ENCODE assay signal across 10 cellular contexts in genomic region chr12:57852195-57852594, GRCh38. TPM values are rescaled to one million over a fixed set of nuclear protein-coding genes. Genes with fewer than 3 reads are reported as not detected.
A peak's percentile ranks its signal among the peaks of the same experiment; 100 is the strongest.
DNase-seq lines count a peak whose midpoint lies in the region; ATAC-seq and TF ChIP-seq lines count a peak whose summit lies in the region.
"Had no signal": no experiment of that assay in that cellular context is flagged by ENCODE, and none has a peak within 500 bp of the region (broad histone marks: within the 10 kb centered on the region; RNA-seq: fewer than 3 reads in every experiment).

No MANE protein-coding gene starts in this region.

- no peaks in the 10 kb centered on the region for H3K79me2 ChIP-seq in trophoblast cell (ENCODE audit: control insufficient read depth, insufficient read depth, low read length, poor library complexity)

- no peak overlapping the region for H2BK5ac ChIP-seq in trophoblast cell (ENCODE audit: low read depth, low read length, poor library complexity)

- H3K23ac ChIP-seq in trophoblast cell (ENCODE audit: low read length): no peak overlapping the region

- no peak overlapping the region for H2BK12ac ChIP-seq in trophoblast cell (ENCODE audit: low read length)

- WGBS in body of pancreas, 2 donors: 32 to 50% methylated on average over 9 to 11 of the region's 11 CpGs
- no CpG with 5 or more reads among the region's 11 CpGs for WGBS in iPS DF 6.9 (ENCODE audit: insufficient coverage, insufficient read length)
- no CpG with 5 or more reads among the region's 11 CpGs for WGBS in trophoblast cell (ENCODE audit: extremely low coverage, insufficient coverage, insufficient read length)

- H3K18ac ChIP-seq in trophoblast cell (ENCODE audit: low read length): peak overlapping the region; percentile 11

- TF ChIP-seq CTCF in CD14-positive monocyte (IDR thresholded peaks at IDR 0.05) (no peak), body of pancreas (IDR thresholded peaks at IDR 0.05) (no peak)

- peaks cover 0 to 11% (median 6%) of the 10 kb centered on the region in 7 donors for H3K9me3 Mint-ChIP-seq in CD14-positive monocyte

- peak overlapping the region; percentile 64 for H2AFZ ChIP-seq in trophoblast cell (ENCODE audit: insufficient read depth, low read length, poor library complexity)

- no peak overlapping the region for H3K27ac Mint-ChIP-seq in CD14-positive monocyte

- peaks cover 0 to 17% of the 10 kb centered on the region in 2 donors for H3K36me3 Mint-ChIP-seq in CD14-positive monocyte

- H3K9me3 ChIP-seq in body of pancreas (no peaks in the 10 kb centered on the region), iPS DF 6.9 (ENCODE audit: control insufficient read depth, insufficient read depth, low read length) (no peaks in the 10 kb centered on the region), trophoblast cell (ENCODE audit: insufficient read depth, low read depth, low read length) (peaks cover 2% of the 10 kb centered on the region)

- peak; percentile 28 for ATAC-seq in body of pancreas
- no peak for ATAC-seq in HG02840 (IDR thresholded peaks at IDR 0.05; ENCODE audit: low FRiP score, unreplicated experiment)

- no peak overlapping the region for H4K12ac ChIP-seq in trophoblast cell (ENCODE audit: low read depth, low read length)

- no peak for DNase-seq in CD14-positive monocyte (ENCODE audit: low spot score)
- no peak for DNase-seq in body of pancreas
- no peak for DNase-seq in iPS DF 6.9 (ENCODE audit: low read depth, low spot score)
- DNase-seq in trophoblast cell: no peak
- no peak for DNase-seq in stimulated activated naive CD4-positive, alpha-beta T cell treated with Interleukin-2 at 50 U/mL for 16 hours (lab: John Stamatoyannopoulos, UW)
- DNase-seq in iPS-NIHi11 (ENCODE audit: low spot score): no peak
- DNase-seq in activated CD4-positive, CD25-positive, alpha-beta regulatory T cell (lab: John Stamatoyannopoulos, UW): no peak
- DNase-seq: activated naive CD4-positive, alpha-beta T cell; T-helper 1 cell had no signal

- H3K4me1 ChIP-seq in body of pancreas (peaks cover 21% of the 10 kb centered on the region), iPS DF 6.9 (ENCODE audit: control insufficient read depth, insufficient read depth, low read length) (peaks cover 11% of the 10 kb centered on the region), trophoblast cell (ENCODE audit: control insufficient read depth in 1 of 2, insufficient read depth in 2 of 2, low read length in 2 of 2) (peaks cover 9 to 12% of the 10 kb centered on the region in 2 experiments)

- H3K79me1 ChIP-seq in trophoblast cell (ENCODE audit: low read length): peaks cover under 1% of the 10 kb centered on the region

- no peak overlapping the region for H3K14ac ChIP-seq in trophoblast cell (ENCODE audit: low read length)

- H3K9ac ChIP-seq in trophoblast cell (ENCODE audit: low read length): no peak overlapping the region

- H3K27me3 Mint-ChIP-seq in CD14-positive monocyte (ENCODE audit: low read depth in 3 of 3): peaks cover 25 to 44% (median 41%) of the 10 kb centered on the region in 3 donors

- no peak for TF ChIP-seq POLR2A in body of pancreas (IDR thresholded peaks at IDR 0.05)

- no peak overlapping the region for H3K4ac ChIP-seq in trophoblast cell (ENCODE audit: low read depth, low read length)

- no peak overlapping the region for H4K91ac ChIP-seq in trophoblast cell (ENCODE audit: low read depth, low read length)

- H3K4me2 ChIP-seq in trophoblast cell (ENCODE audit: low read length): peak overlapping the region; percentile 70

- H3K27me3 ChIP-seq in body of pancreas (peaks cover 0 to 6% of the 10 kb centered on the region in 2 donors), iPS DF 6.9 (ENCODE audit: control insufficient read depth, insufficient read depth, low read length) (no peaks in the 10 kb centered on the region), trophoblast cell (ENCODE audit: insufficient read depth, low read length) (peaks cover 4% of the 10 kb centered on the region)

- H2AK5ac ChIP-seq in trophoblast cell (ENCODE audit: low read length): no peak overlapping the region

- H3K4me3 ChIP-seq in body of pancreas (peak overlapping the region in 1 of 2 donors; percentile 5), iPS DF 6.9 (ENCODE audit: low read length) (peak overlapping the region; percentile 23; the same call in 1 of the 2 replicates), trophoblast cell (ENCODE audit: low read depth, low read length) (peak overlapping the region; percentile 27)

- H4K8ac ChIP-seq in trophoblast cell (ENCODE audit: low read depth, low read length): no peak overlapping the region

- intact Hi-C loops in CD14-positive monocyte (cut with micrococcal nuclease): no loop called here
- intact Hi-C loops in body of pancreas (cut with DNase I): no loop called here

- peak overlapping the region; percentile 37 to 70 for H3K4me3 Mint-ChIP-seq in CD14-positive monocyte

- H3K4me1 Mint-ChIP-seq in CD14-positive monocyte: peaks cover 63% of the 10 kb centered on the region

- no peak overlapping the region for H3K27ac ChIP-seq in body of pancreas
- H3K27ac ChIP-seq in iPS DF 6.9 (ENCODE audit: low read length): no peak overlapping the region
- H3K27ac ChIP-seq in trophoblast cell (ENCODE audit: low read depth, low read length): no peak overlapping the region

- H2BK120ac ChIP-seq in trophoblast cell (ENCODE audit: insufficient read depth, low read length, poor library complexity): no peak overlapping the region

- H3K36me3 ChIP-seq in body of pancreas (replicated peaks in 1 of 2; ENCODE audit: insufficient read depth in 1 of 2, low read depth in 2 of 2) (no peaks in the 10 kb centered on the region), iPS DF 6.9 (ENCODE audit: control insufficient read depth, insufficient read depth, low read length) (no peaks in the 10 kb centered on the region), trophoblast cell (ENCODE audit: control insufficient read depth in 1 of 2, insufficient read depth in 2 of 2, low read length in 2 of 2) (no peaks in the 10 kb centered on the region)

RNA-seq across cellular contexts. Expression of gene CTDSP2, which starts 5.7 kb away (rescaled TPM):
- polyA plus RNA-seq in CD14-positive monocyte: 10 to 100 TPM; 59.1 to 70.2 TPM
- 100 to 1,000 TPM in 1 of 2 donors, 10 to 100 TPM in 1; 82.1 to 125 TPM for total RNA-seq in body of pancreas
- polyA plus RNA-seq in trophoblast cell (2013): 36.3 and 38.7 TPM in 2 replicates

RNA-seq across cellular contexts. Expression of gene AVIL, which starts 33.7 kb away (rescaled TPM):
- polyA plus RNA-seq in CD14-positive monocyte: under 1 TPM in 1 of 2 donors, not detected in 1; 0.11 TPM
- 10 to 100 TPM in 1 of 2 donors, 1 to 10 TPM in 1; 2.0 to 14.8 TPM for total RNA-seq in body of pancreas
- 0.52 and 0.64 TPM in 2 replicates for polyA plus RNA-seq in trophoblast cell (2013)
